Comparison of ENCODE assay signal across 1 cellular context in the genomic region with DNA sequence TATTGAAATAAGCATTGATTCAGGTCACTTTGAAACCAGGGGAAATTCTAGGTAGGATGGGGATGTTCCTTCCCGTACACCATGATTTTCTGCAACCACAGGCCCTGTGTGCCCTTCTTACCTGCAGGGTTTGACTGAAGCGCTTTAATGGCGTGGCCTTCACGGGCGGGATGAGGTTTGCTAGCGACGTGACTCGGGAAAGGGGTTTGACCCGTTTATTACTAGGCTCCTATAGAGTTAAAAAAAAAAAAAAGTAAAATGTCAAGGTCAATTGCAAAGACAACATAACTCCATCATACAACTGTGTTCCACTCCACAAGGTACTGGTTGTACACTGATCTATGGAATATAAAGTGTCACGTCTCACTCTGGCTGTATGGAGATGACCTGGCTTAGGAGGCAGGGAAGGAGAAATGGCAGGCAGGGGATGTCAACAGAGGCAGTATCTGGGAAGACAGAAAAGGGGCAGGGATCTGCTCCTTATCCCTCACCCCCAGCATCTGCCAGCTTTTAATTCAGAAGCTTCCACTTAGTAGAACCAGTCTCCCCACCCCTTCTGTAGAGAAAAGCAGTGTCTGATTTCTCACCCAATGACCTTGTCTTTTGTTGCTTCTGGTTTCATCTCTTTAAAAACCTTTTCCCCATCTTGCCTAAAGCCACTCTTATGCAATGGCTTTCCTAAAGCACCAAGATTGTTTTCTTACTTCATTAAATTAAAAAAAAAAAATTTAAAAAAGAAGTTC.
TF ChIP-seq lines count a peak whose summit lies in the region.

No MANE protein-coding gene starts in this region.

TF ChIP-seq in GM12878, 131 proteins besides CTCF, POLR2A, EP300 and RAD21 (continued from another document):
- TF ChIP-seq, protein P1, sequence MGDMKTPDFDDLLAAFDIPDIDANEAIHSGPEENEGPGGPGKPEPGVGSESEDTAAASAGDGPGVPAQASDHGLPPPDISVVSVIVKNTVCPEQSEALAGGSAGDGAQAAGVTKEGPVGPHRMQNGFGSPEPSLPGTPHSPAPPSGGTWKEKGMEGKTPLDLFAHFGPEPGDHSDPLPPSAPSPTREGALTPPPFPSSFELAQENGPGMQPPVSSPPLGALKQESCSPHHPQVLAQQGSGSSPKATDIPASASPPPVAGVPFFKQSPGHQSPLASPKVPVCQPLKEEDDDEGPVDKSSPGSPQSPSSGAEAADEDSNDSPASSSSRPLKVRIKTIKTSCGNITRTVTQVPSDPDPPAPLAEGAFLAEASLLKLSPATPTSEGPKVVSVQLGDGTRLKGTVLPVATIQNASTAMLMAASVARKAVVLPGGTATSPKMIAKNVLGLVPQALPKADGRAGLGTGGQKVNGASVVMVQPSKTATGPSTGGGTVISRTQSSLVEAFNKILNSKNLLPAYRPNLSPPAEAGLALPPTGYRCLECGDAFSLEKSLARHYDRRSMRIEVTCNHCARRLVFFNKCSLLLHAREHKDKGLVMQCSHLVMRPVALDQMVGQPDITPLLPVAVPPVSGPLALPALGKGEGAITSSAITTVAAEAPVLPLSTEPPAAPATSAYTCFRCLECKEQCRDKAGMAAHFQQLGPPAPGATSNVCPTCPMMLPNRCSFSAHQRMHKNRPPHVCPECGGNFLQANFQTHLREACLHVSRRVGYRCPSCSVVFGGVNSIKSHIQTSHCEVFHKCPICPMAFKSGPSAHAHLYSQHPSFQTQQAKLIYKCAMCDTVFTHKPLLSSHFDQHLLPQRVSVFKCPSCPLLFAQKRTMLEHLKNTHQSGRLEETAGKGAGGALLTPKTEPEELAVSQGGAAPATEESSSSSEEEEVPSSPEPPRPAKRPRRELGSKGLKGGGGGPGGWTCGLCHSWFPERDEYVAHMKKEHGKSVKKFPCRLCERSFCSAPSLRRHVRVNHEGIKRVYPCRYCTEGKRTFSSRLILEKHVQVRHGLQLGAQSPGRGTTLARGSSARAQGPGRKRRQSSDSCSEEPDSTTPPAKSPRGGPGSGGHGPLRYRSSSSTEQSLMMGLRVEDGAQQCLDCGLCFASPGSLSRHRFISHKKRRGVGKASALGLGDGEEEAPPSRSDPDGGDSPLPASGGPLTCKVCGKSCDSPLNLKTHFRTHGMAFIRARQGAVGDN (IDR thresholded peaks at IDR 0.05): 0 out of 2 replicates have a peak, but pooled peaks have one; percentile 45
- 0 out of 2 replicates have a peak, but pooled peaks have one; percentile 11 for TF ChIP-seq CBFB (IDR thresholded peaks at IDR 0.05; ENCODE audit: low read depth)
- TF ChIP-seq, protein P2, sequence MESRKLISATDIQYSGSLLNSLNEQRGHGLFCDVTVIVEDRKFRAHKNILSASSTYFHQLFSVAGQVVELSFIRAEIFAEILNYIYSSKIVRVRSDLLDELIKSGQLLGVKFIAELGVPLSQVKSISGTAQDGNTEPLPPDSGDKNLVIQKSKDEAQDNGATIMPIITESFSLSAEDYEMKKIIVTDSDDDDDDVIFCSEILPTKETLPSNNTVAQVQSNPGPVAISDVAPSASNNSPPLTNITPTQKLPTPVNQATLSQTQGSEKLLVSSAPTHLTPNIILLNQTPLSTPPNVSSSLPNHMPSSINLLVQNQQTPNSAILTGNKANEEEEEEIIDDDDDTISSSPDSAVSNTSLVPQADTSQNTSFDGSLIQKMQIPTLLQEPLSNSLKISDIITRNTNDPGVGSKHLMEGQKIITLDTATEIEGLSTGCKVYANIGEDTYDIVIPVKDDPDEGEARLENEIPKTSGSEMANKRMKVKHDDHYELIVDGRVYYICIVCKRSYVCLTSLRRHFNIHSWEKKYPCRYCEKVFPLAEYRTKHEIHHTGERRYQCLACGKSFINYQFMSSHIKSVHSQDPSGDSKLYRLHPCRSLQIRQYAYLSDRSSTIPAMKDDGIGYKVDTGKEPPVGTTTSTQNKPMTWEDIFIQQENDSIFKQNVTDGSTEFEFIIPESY (IDR thresholded peaks at IDR 0.05): peak; percentile 83
- TF ChIP-seq PAX8 (IDR thresholded peaks at IDR 0.05): no peak
- TF ChIP-seq EED (IDR thresholded peaks at IDR 0.05; ENCODE audit: low read depth): peak; percentile 22
- TF ChIP-seq HDAC6 (IDR thresholded peaks at IDR 0.05; ENCODE audit: unreplicated experiment): no peak
- TF ChIP-seq, protein P3, sequence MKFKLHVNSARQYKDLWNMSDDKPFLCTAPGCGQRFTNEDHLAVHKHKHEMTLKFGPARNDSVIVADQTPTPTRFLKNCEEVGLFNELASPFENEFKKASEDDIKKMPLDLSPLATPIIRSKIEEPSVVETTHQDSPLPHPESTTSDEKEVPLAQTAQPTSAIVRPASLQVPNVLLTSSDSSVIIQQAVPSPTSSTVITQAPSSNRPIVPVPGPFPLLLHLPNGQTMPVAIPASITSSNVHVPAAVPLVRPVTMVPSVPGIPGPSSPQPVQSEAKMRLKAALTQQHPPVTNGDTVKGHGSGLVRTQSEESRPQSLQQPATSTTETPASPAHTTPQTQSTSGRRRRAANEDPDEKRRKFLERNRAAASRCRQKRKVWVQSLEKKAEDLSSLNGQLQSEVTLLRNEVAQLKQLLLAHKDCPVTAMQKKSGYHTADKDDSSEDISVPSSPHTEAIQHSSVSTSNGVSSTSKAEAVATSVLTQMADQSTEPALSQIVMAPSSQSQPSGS (IDR thresholded peaks at IDR 0.05; ENCODE audit: low read length): 0 out of 2 replicates have a peak, but pooled peaks have one; percentile 3
- TF ChIP-seq, protein P4, sequence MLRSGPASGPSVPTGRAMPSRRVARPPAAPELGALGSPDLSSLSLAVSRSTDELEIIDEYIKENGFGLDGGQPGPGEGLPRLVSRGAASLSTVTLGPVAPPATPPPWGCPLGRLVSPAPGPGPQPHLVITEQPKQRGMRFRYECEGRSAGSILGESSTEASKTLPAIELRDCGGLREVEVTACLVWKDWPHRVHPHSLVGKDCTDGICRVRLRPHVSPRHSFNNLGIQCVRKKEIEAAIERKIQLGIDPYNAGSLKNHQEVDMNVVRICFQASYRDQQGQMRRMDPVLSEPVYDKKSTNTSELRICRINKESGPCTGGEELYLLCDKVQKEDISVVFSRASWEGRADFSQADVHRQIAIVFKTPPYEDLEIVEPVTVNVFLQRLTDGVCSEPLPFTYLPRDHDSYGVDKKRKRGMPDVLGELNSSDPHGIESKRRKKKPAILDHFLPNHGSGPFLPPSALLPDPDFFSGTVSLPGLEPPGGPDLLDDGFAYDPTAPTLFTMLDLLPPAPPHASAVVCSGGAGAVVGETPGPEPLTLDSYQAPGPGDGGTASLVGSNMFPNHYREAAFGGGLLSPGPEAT (IDR thresholded peaks at IDR 0.05; ENCODE audit: low read depth): peak; percentile 12; the same call in 1 of the 2 replicates
- 0 out of 2 replicates have a peak, but pooled peaks have one; percentile 1 for TF ChIP-seq STAT3 (IDR thresholded peaks at IDR 0.05; ENCODE audit: low read depth, low read length)
- no peak for TF ChIP-seq RCOR1 (conservative IDR thresholded peaks at IDR 0.05; ENCODE audit: low read depth, low read length)
- 0 out of 2 replicates have a peak, but pooled peaks have one; percentile 4 for TF ChIP-seq ATF7 (IDR thresholded peaks at IDR 0.05; ENCODE audit: low read depth)
- TF ChIP-seq CEBPB (IDR thresholded peaks at IDR 0.05; ENCODE audit: borderline replicate concordance in 1 of 2, low read depth in 2 of 2, low read length in 2 of 2): no peak
- no peak for TF ChIP-seq NR2C1 (IDR thresholded peaks at IDR 0.05)
- no peak for TF ChIP-seq SUPT20H (IDR thresholded peaks at IDR 0.05; ENCODE audit: borderline replicate concordance, control insufficient read depth, low read depth, low read length)
- no peak for TF ChIP-seq MTA3 (IDR thresholded peaks at IDR 0.05; ENCODE audit: borderline replicate concordance, low read length)
- peak; percentile 20; the same call in 1 of the 2 replicates for TF ChIP-seq IKZF1 (conservative IDR thresholded peaks at IDR 0.05)
- TF ChIP-seq, protein P5, sequence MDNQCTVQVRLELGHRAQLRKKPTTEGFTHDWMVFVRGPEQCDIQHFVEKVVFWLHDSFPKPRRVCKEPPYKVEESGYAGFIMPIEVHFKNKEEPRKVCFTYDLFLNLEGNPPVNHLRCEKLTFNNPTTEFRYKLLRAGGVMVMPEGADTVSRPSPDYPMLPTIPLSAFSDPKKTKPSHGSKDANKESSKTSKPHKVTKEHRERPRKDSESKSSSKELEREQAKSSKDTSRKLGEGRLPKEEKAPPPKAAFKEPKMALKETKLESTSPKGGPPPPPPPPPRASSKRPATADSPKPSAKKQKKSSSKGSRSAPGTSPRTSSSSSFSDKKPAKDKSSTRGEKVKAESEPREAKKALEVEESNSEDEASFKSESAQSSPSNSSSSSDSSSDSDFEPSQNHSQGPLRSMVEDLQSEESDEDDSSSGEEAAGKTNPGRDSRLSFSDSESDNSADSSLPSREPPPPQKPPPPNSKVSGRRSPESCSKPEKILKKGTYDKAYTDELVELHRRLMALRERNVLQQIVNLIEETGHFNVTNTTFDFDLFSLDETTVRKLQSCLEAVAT (IDR thresholded peaks at IDR 0.05): peak; percentile 96
- TF ChIP-seq PML (IDR thresholded peaks at IDR 0.05; ENCODE audit: low read length): no peak
